ENCODE assay signal across 23 cellular contexts in genomic region chr6:90003941-90004340, GRCh38.
A peak's percentile ranks its signal among the peaks of the same experiment; 100 is the strongest.
DNase-seq lines count a peak whose midpoint lies in the region; ATAC-seq and TF ChIP-seq lines count a peak whose summit lies in the region.
"Had no signal": no experiment of that assay in that cellular context is flagged by ENCODE, and none has a peak within 500 bp of the region (broad histone marks: within the 10 kb centered on the region; RNA-seq: fewer than 3 reads in every experiment).

No MANE protein-coding gene starts in this region.

- H3K36me3 ChIP-seq in PC-9 (ENCODE audit: low read depth) (no peaks in the 10 kb centered on the region), mammary epithelial cell (ENCODE audit: insufficient read depth, low read length) (no peaks in the 10 kb centered on the region), aorta (ENCODE audit: control insufficient read depth in 1 of 2, insufficient read depth in 2 of 2, low read length in 1 of 2) (no peaks in the 10 kb centered on the region), ascending aorta (no peaks in the 10 kb centered on the region)
- H3K36me3 ChIP-seq: neutrophil had no signal

- ATAC-seq in HG02763 (IDR thresholded peaks at IDR 0.05; ENCODE audit: unreplicated experiment) (no peak), GM18868 (IDR thresholded peaks at IDR 0.05; ENCODE audit: unreplicated experiment) (no peak), aorta (ENCODE audit: low FRiP score) (no peak)
- ATAC-seq: activated CD8-positive, alpha-beta memory T cell treated with anti-CD3 and anti-CD28 coated beads, Interleukin-2, amount 10 ng/mL, durations not matched to agents 7 days and 5 days had no signal

- H2AFZ ChIP-seq in PC-9 (no peak overlapping the region), mammary epithelial cell (ENCODE audit: low read depth, low read length) (peak overlapping the region; percentile 22)

- CTCF ChIA-PET in PC-9 (lab: Charles Lee): no interaction called here
- CTCF ChIA-PET in mammary epithelial cell (lab: Charles Lee; ENCODE audit: low non-redundant PET): no interaction called here

- H3K9me2 ChIP-seq in PC-9 (ENCODE audit: insufficient read depth): no peaks in the 10 kb centered on the region

- H3K9me3 ChIP-seq in PC-9 (ENCODE audit: insufficient read depth, low read depth): no peaks in the 10 kb centered on the region
- no peaks in the 10 kb centered on the region for H3K9me3 ChIP-seq in mammary epithelial cell (replicated peaks; ENCODE audit: insufficient read depth, low read length)
- H3K9me3 ChIP-seq in aorta (ENCODE audit: control insufficient read depth, low read length): no peaks in the 10 kb centered on the region
- H3K9me3 ChIP-seq in ascending aorta: no peaks in the 10 kb centered on the region
- H3K9me3 ChIP-seq: neutrophil had no signal

- DNase-seq in AG10803 (ENCODE audit: low read depth) (peak; percentile 63), PC-9 (no peak), mammary epithelial cell (no peak), myocyte (ENCODE audit: low read depth) (peak; percentile 20), aorta (no peak), ascending aorta (ENCODE audit: low spot score in 2 of 2) (no peak)
- DNase-seq: activated CD4-positive, alpha-beta T cell treated with anti-CD3 and anti-CD28 coated beads, Interleukin-2, amount 10 ng/mL, durations not matched to agents 24 days and 14 days; activated CD8-positive, alpha-beta memory T cell treated with anti-CD3 and anti-CD28 coated beads, Interleukin-2, amount 10 ng/mL, durations not matched to agents 7 days and 5 days; activated naive CD4-positive, alpha-beta T cell treated with anti-CD3 and anti-CD28 coated beads, Interleukin-2, amount 50 U/mL, for 16 hours; Calu3; effector memory CD4-positive, alpha-beta T cell; HCEC 1CT; NCI-H1092; NCI-H187; NCI-H526 treated with DMSO at 0.1 percent for 48 hours; stimulated activated CD4-positive, alpha-beta T cell treated with anti-CD3 and anti-CD28 coated beads, Interleukin-2, amount 100 ng/mL, for 24 hours; WERI-Rb-1 had no signal

- H4K20me1 ChIP-seq in PC-9 (ENCODE audit: insufficient read depth): no peaks in the 10 kb centered on the region
- H4K20me1 ChIP-seq in mammary epithelial cell (ENCODE audit: insufficient read depth, low read length): no peaks in the 10 kb centered on the region

- H3K27me3 ChIP-seq in PC-9 (ENCODE audit: insufficient read depth, low read depth) (no peaks in the 10 kb centered on the region), mammary epithelial cell (ENCODE audit: insufficient read depth, low read length) (no peaks in the 10 kb centered on the region), aorta (ENCODE audit: control insufficient read depth in 1 of 2, insufficient read depth in 2 of 2, low read length in 1 of 2) (no peaks in the 10 kb centered on the region), ascending aorta (no peaks in the 10 kb centered on the region)
- H3K27me3 ChIP-seq: neutrophil had no signal

- WGBS in mammary epithelial cell (ENCODE audit: low coverage, missing lambda C conversion rate): 63% methylated on average over 2 of the region's 2 CpGs
- 92 to 93% methylated on average over 2 of the region's 2 CpGs for WGBS in aorta, 2 donors

- no peak overlapping the region for H3K9ac ChIP-seq in mammary epithelial cell (ENCODE audit: insufficient read depth, low read length)

- in situ Hi-C loops in mammary epithelial cell (cut with MboI; ENCODE audit: low sequenced_read_pairs in 2 of 2): no loop called here

- peaks cover 9% of the 10 kb centered on the region for H3F3A ChIP-seq in PC-9 (ENCODE audit: insufficient read depth, low read depth)

- POLR2A ChIA-PET in PC-9 (lab: Charles Lee; ENCODE audit: unreplicated experiment): interaction anchor here (0.7 kb wide), 1 partner anchor 200 kb away, joined by 4 read pairs; no protein-coding TSS in a partner anchor

- peaks cover 37% of the 10 kb centered on the region for H3K4me1 ChIP-seq in PC-9 (replicated peaks; ENCODE audit: insufficient read depth)
- peaks cover 53% of the 10 kb centered on the region for H3K4me1 ChIP-seq in mammary epithelial cell (ENCODE audit: insufficient read depth, low read length)
- H3K4me1 ChIP-seq in aorta (ENCODE audit: control insufficient read depth in 1 of 2, insufficient read depth in 2 of 2, low read length in 2 of 2): peaks cover 4 to 20% of the 10 kb centered on the region in 2 donors
- peaks cover 5 to 16% of the 10 kb centered on the region in 2 donors for H3K4me1 ChIP-seq in ascending aorta

- H3K4me2 ChIP-seq in PC-9 (peak overlapping the region; percentile 62), mammary epithelial cell (ENCODE audit: insufficient read depth, low read depth, low read length) (no peak overlapping the region)

- H3K27ac ChIP-seq in PC-9: peak overlapping the region; percentile 68
- H3K27ac ChIP-seq in mammary epithelial cell (ENCODE audit: insufficient read depth, low read depth, low read length): no peak overlapping the region
- H3K27ac ChIP-seq in aorta (ENCODE audit: low read depth in 1 of 2, low read length in 2 of 2): no peak overlapping the region
- no peak overlapping the region for H3K27ac ChIP-seq in ascending aorta
- H3K27ac ChIP-seq: C4-2B, neutrophil, WERI-Rb-1 had no signal

- H3K79me2 ChIP-seq in PC-9 (ENCODE audit: low read depth) (no peaks in the 10 kb centered on the region), mammary epithelial cell (ENCODE audit: insufficient read depth, low read length) (no peaks in the 10 kb centered on the region)

- intact Hi-C loops in PC-9 (cut with micrococcal nuclease; ENCODE audit: unreplicated experiment) (no loop called here), mammary epithelial cell (cut with micrococcal nuclease) (loop anchor here (5.0 kb wide), 1 partner anchor 93 kb away; no protein-coding TSS in a partner anchor), aorta (cut with DNase I) (loop anchor here (5.0 to 10.0 kb wide), 2 partner anchors 93 to 171 kb away; no protein-coding TSS in a partner anchor), ascending aorta (cut with DNase I) (loop anchor here (5.0 kb wide), 2 partner anchors 213 to 363 kb away; no protein-coding TSS in a partner anchor)

- dilution Hi-C loops in mammary epithelial cell (cut with HindIII; ENCODE audit: low sequenced_read_pairs): no loop called here

- TF ChIP-seq CTCF in AG10803 (conservative IDR thresholded peaks at IDR 0.05; ENCODE audit: low read length) (no peak), PC-9 (conservative IDR thresholded peaks at IDR 0.05) (no peak), mammary epithelial cell (conservative IDR thresholded peaks at IDR 0.05 in 1 of 2, IDR thresholded peaks at IDR 0.05 in 1 of 2; ENCODE audit: extremely low read depth in 1 of 2, insufficient read depth in 1 of 2, low read depth in 1 of 2, low read length in 2 of 2) (no peak), ascending aorta (IDR thresholded peaks at IDR 0.05) (no peak)

- H3K4me3 ChIP-seq in AG10803 (ENCODE audit: low read length) (no peak overlapping the region), PC-9 (no peak overlapping the region), mammary epithelial cell (replicated peaks in 1 of 3; ENCODE audit: insufficient read depth in 1 of 3, low read depth in 2 of 3, low read length in 3 of 3) (no peak overlapping the region), aorta (ENCODE audit: low read length in 2 of 2) (no peak overlapping the region), ascending aorta (no peak overlapping the region)
- H3K4me3 ChIP-seq: lung, skin epidermis had no signal

- BruUV-seq in PC-9 (replicated peaks; lab: Mats Ljungman, UMichigan) (no TSS peak), mammary epithelial cell (replicated peaks; lab: Mats Ljungman, UMichigan) (no TSS peak)

Comparison
In these comparisons a context has a peak if more than half of its experiments do, and no peak if none do; other contexts are left out.
1. DNase-seq: peak in AG10803 (single experiment) and myocyte (single experiment); none in PC-9 (0 of 2), mammary epithelial cell (single experiment), aorta (0 of 2) and ascending aorta (0 of 2).